ENCODE assay signal across 37 cellular contexts in genomic region chr18:25067291-25068050, GRCh38.
"Had no signal": no experiment of that assay in that cellular context is flagged by ENCODE, and none has a peak within 500 bp of the region (broad histone marks: within the 10 kb centered on the region; RNA-seq: fewer than 3 reads in every experiment).

No MANE protein-coding gene starts in this region.

- DNase-seq: activated CD4-positive, alpha-beta T cell treated with anti-CD3 and anti-CD28 coated beads for 48 hours; activated CD4-positive, alpha-beta T cell treated with anti-CD3 and anti-CD28 coated beads, Interleukin-2, amount 50 U/mL, for 48 hours; activated CD8-positive, alpha-beta memory T cell treated with anti-CD3 and anti-CD28 coated beads for 24 hours; activated effector memory CD4-positive, alpha-beta T cell treated with anti-CD3 and anti-CD28 coated beads, Interleukin-2, amount 50 U/mL, for 16 hours; activated naive CD4-positive, alpha-beta T cell treated with anti-CD3 and anti-CD28 coated beads for 36 hours; activated naive CD8-positive, alpha-beta T cell treated with anti-CD3 and anti-CD28 coated beads for 36 hours; dermis blood vessel endothelial cell; effector CD4-positive, alpha-beta T cell; esophagus squamous epithelium; foreskin fibroblast; head of caudate nucleus; hippocampal formation; left cardiac atrium; left ventricle myocardium superior; naive thymus-derived CD4-positive, alpha-beta T cell; nucleus accumbens; pancreas; retina; sigmoid colon; stimulated activated CD4-positive, alpha-beta T cell treated with anti-CD3 and anti-CD28 coated beads, Interleukin-1b, Interleukin-23, amount 100 ng/mL, for 48 hours; stimulated activated CD4-positive, alpha-beta T cell treated with anti-CD3 and anti-CD28 coated beads, Interleukin-4, amount 100 ng/mL, for 4 hours; stimulated activated CD8-positive, alpha-beta memory T cell treated with anti-CD3 and anti-CD28 coated beads, Interleukin-4, amount 100 ng/mL, for 48 hours; stimulated activated naive CD8-positive, alpha-beta T cell treated with anti-CD3 and anti-CD28 coated beads, Interleukin-15, amount 100 ng/mL, for 72 hours; tibial artery; WERI-Rb-1 had no signal

- H3K4me3 Mint-ChIP-seq: activated naive CD4-positive, alpha-beta T cell treated with anti-CD3 and anti-CD28 coated beads for 36 hours; activated naive CD8-positive, alpha-beta T cell treated with anti-CD3 and anti-CD28 coated beads for 36 hours; activated T-helper 1 cell treated with anti-CD3 and anti-CD28 coated beads, Interleukin-12 subunit alpha, Interleukin-12 subunit beta, Interleukin-2, Interleukin-4 antibody, amounts not matched to agents 30 ng/mL and 10 ng/mL and 1 ng/mL, durations not matched to agents 14 hours and 24 hours and 36 hours; central memory CD8-positive, alpha-beta T cell; naive thymus-derived CD4-positive, alpha-beta T cell; stimulated activated memory B cell treated with anti-CD40 and anti-IgM and Interleukin-4, amounts not matched to agents 10 μg/mL and 1 μg/mL and 100 μg/mL, for 72 hours; stimulated activated naive CD8-positive, alpha-beta T cell treated with anti-CD3 and anti-CD28 coated beads, Interleukin-15, amount 100 ng/mL, for 72 hours had no signal

- ATAC-seq: activated CD4-positive, CD25-positive, alpha-beta regulatory T cell treated with anti-CD3 and anti-CD28 coated beads, Interleukin-2, amount 50 U/mL, for 24 hours; left ventricle myocardium superior; naive thymus-derived CD4-positive, alpha-beta T cell; pancreas; stimulated activated memory B cell treated with anti-CD40 and anti-IgM and Interleukin-4, amounts not matched to agents 10 μg/mL and 1 μg/mL and 100 μg/mL, for 72 hours; stimulated activated naive CD8-positive, alpha-beta T cell treated with anti-CD3 and anti-CD28 coated beads, Interleukin-15, amount 100 ng/mL, for 72 hours had no signal

- H3K27ac ChIP-seq: ascending aorta, epithelial cell of prostate, pancreas, prostate gland, sigmoid colon, tibial artery, WERI-Rb-1 had no signal

- H3K4me2 ChIP-seq: smooth muscle cell had no signal

- H3K36me3 Mint-ChIP-seq: activated naive CD8-positive, alpha-beta T cell treated with anti-CD3 and anti-CD28 coated beads for 36 hours; naive thymus-derived CD4-positive, alpha-beta T cell; stimulated activated memory B cell treated with anti-CD40 and anti-IgM and Interleukin-4, amounts not matched to agents 10 μg/mL and 1 μg/mL and 100 μg/mL, for 72 hours had no signal

- H3K4me1 ChIP-seq: pancreas, prostate gland had no signal

- H3K9me3 Mint-ChIP-seq: activated naive CD4-positive, alpha-beta T cell treated with anti-CD3 and anti-CD28 coated beads for 36 hours; activated naive CD8-positive, alpha-beta T cell treated with anti-CD3 and anti-CD28 coated beads for 36 hours; activated T-helper 1 cell treated with anti-CD3 and anti-CD28 coated beads, Interleukin-12 subunit alpha, Interleukin-12 subunit beta, Interleukin-2, Interleukin-4 antibody, amounts not matched to agents 30 ng/mL and 10 ng/mL and 1 ng/mL, durations not matched to agents 14 hours and 24 hours and 36 hours; stimulated activated memory B cell treated with anti-CD40 and anti-IgM and Interleukin-4, amounts not matched to agents 10 μg/mL and 1 μg/mL and 100 μg/mL, for 72 hours; stimulated activated naive CD8-positive, alpha-beta T cell treated with anti-CD3 and anti-CD28 coated beads, Interleukin-15, amount 100 ng/mL, for 72 hours had no signal

- H3K36me3 ChIP-seq: ascending aorta, esophagus squamous epithelium, pancreas, prostate gland, sigmoid colon, tibial artery, WERI-Rb-1 had no signal

- H3K27ac Mint-ChIP-seq: activated naive CD4-positive, alpha-beta T cell treated with anti-CD3 and anti-CD28 coated beads for 36 hours; activated naive CD8-positive, alpha-beta T cell treated with anti-CD3 and anti-CD28 coated beads for 36 hours; activated T-helper 1 cell treated with anti-CD3 and anti-CD28 coated beads, Interleukin-12 subunit alpha, Interleukin-12 subunit beta, Interleukin-2, Interleukin-4 antibody, amounts not matched to agents 30 ng/mL and 10 ng/mL and 1 ng/mL, durations not matched to agents 14 hours and 24 hours and 36 hours; naive thymus-derived CD4-positive, alpha-beta T cell; stimulated activated memory B cell treated with anti-CD40 and anti-IgM and Interleukin-4, amounts not matched to agents 10 μg/mL and 1 μg/mL and 100 μg/mL, for 72 hours; stimulated activated naive CD8-positive, alpha-beta T cell treated with anti-CD3 and anti-CD28 coated beads, Interleukin-15, amount 100 ng/mL, for 72 hours had no signal

- H3K9me3 ChIP-seq: ascending aorta, esophagus squamous epithelium, pancreas, prostate gland, sigmoid colon, tibial artery had no signal

- H3K4me3 ChIP-seq: ascending aorta, esophagus squamous epithelium, pancreas, prostate gland, sigmoid colon, smooth muscle cell, tibial artery had no signal

- H3K27me3 Mint-ChIP-seq: activated naive CD8-positive, alpha-beta T cell treated with anti-CD3 and anti-CD28 coated beads for 36 hours; central memory CD8-positive, alpha-beta T cell; stimulated activated memory B cell treated with anti-CD40 and anti-IgM and Interleukin-4, amounts not matched to agents 10 μg/mL and 1 μg/mL and 100 μg/mL, for 72 hours; stimulated activated naive CD8-positive, alpha-beta T cell treated with anti-CD3 and anti-CD28 coated beads, Interleukin-15, amount 100 ng/mL, for 72 hours had no signal

- H3K4me1 Mint-ChIP-seq: activated naive CD8-positive, alpha-beta T cell treated with anti-CD3 and anti-CD28 coated beads for 36 hours; central memory CD8-positive, alpha-beta T cell; naive thymus-derived CD4-positive, alpha-beta T cell; stimulated activated memory B cell treated with anti-CD40 and anti-IgM and Interleukin-4, amounts not matched to agents 10 μg/mL and 1 μg/mL and 100 μg/mL, for 72 hours; stimulated activated naive CD8-positive, alpha-beta T cell treated with anti-CD3 and anti-CD28 coated beads, Interleukin-15, amount 100 ng/mL, for 72 hours had no signal

- FAIRE-seq: bronchial epithelial cell, endometrium, keratinocyte, pancreas, TTC549 had no signal

- H3K27me3 ChIP-seq: ascending aorta, esophagus squamous epithelium, pancreas, sigmoid colon, tibial artery had no signal
